ENCODE assay signal across 17 cellular contexts in the genomic region with DNA sequence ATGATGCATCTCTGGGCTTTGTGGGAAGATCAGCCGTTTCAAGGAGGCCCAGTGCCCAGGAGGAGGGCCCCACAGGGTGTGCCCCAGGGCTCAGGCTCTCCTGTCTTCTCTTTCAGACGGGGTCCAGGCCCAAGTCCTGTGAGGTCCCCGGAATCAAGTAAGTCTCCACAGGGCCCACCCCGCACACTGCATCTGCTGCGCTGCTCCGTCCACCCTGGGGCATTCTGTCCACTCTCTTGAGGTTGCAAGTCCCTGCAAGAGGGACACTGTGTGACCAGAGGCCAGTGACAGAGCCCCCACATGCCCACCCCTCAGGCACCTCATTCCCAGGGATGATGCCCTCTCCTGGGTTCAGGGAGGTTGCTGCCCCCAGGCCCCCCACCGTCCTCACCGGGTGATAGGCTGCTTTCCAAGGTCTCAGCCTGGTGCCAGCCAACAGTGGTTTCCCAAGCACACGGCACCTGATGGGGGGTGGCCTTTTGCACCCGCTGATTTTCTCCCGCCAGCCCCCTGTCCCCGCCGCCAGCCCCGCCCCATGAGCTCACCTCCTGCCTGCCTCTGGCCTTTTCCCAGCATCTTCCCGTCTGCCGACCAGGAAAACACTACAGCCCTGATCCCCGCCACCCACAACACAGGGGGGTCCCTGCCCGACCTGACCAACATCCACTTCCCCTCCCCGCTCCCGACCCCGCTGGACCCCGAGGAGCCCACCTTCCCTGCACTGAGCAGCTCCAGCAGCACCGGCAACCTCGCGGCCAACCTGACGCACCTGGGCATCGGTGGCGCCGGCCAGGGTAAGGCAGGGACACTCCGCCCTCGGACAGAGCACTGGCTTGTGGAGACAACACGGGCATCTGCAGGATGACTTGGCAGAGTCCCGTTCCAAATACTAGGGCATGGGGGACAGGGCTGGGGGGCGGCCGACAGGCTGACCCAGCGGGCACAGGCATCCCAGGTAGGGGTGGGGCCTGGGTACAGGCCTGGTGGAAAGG. TPM values are rescaled to one million over a fixed set of nuclear protein-coding genes. Genes with fewer than 3 reads are reported as not detected.
DNase-seq lines count a peak whose midpoint lies in the region; ATAC-seq, FAIRE-seq and TF ChIP-seq lines count a peak whose summit lies in the region.
"Had no signal": no experiment of that assay in that cellular context is flagged by ENCODE, and none has a peak within 500 bp of the region (broad histone marks: within the 10 kb centered on the region; RNA-seq: fewer than 3 reads in every experiment).

No MANE protein-coding gene starts in this region.

- FAIRE-seq in HTR-8/SVneo (lab: Jason Lieb, UNC) = peak; percentile 60
- no peak for FAIRE-seq in H1 (lab: Jason Lieb, UNC)
- FAIRE-seq: GM12878, GM18507 had no signal

- H2BK12ac ChIP-seq in H1 (ENCODE audit: low read depth, low read length) = peak overlapping the region; percentile 39; the same call in 1 of the 2 replicates

- no peak overlapping the region for H3K4me3 Mint-ChIP-seq in stimulated activated memory B cell treated with anti-CD40 and anti-IgM and Interleukin-4, amounts not matched to agents 10 μg/mL and 1 μg/mL and 100 μg/mL, for 72 hours
- H3K4me3 Mint-ChIP-seq: CD4-positive, alpha-beta T cell had no signal

- no peak for TF ChIP-seq RAD21 in H1 (IDR thresholded peaks at IDR 0.05 in 1 of 2, conservative IDR thresholded peaks at IDR 0.05 in 1 of 2; ENCODE audit: low read depth in 2 of 2, low read length in 2 of 2)

- H3K9me3 ChIP-seq in right cardiac atrium (ENCODE audit: control insufficient read depth, low read length) (no peaks in the 10 kb centered on the region), H1 (ENCODE audit: insufficient read depth in 2 of 2, low read depth in 1 of 2, low read length in 1 of 2) (no peaks in the 10 kb centered on the region)

- peaks cover 7% of the 10 kb centered on the region for H3K4me1 Mint-ChIP-seq in stimulated activated memory B cell treated with anti-CD40 and anti-IgM and Interleukin-4, amounts not matched to agents 10 μg/mL and 1 μg/mL and 100 μg/mL, for 72 hours

- H3K23ac ChIP-seq in H1 (ENCODE audit: insufficient read length) = no peak overlapping the region

- H2AFZ ChIP-seq in H1 (ENCODE audit: low read length) = no peak overlapping the region

- H3K27ac ChIP-seq in right cardiac atrium (ENCODE audit: low read length) = no peak overlapping the region
- H3K27ac ChIP-seq in H1 (ENCODE audit: low read depth, low read length) = no peak overlapping the region
- H3K27ac ChIP-seq: HL-60 had no signal

- H3K4me3 ChIP-seq in right cardiac atrium (ENCODE audit: low read length) (no peak overlapping the region), H1 (ENCODE audit: extremely low read depth in 1 of 4, insufficient read depth in 2 of 4, low read depth in 3 of 4, low read length in 4 of 4) (no peak overlapping the region)
- H3K4me3 ChIP-seq: GM12878 had no signal

- no peak for ATAC-seq in right cardiac atrium
- ATAC-seq in left cardiac atrium = no peak
- peak; percentile 32 for ATAC-seq in stimulated activated memory B cell treated with anti-CD40 and anti-IgM and Interleukin-4, amounts not matched to agents 10 μg/mL and 1 μg/mL and 100 μg/mL, for 72 hours
- ATAC-seq: GM12878 had no signal

- DNase-seq in right cardiac atrium = peak in 2 of 3 donors; percentile 18 to 59
- DNase-seq in left cardiac atrium = no peak
- no peak for DNase-seq in HTR-8/SVneo (ENCODE audit: insufficient read length, low spot score)
- DNase-seq in H1 (ENCODE audit: low read depth in 1 of 2, low spot score in 2 of 2) = no peak
- no peak for DNase-seq in NCI-H774 (lab: John Stamatoyannopoulos, UW)
- DNase-seq in COLO668 (lab: John Stamatoyannopoulos, UW; ENCODE audit: unreplicated experiment) = no peak
- no peak for DNase-seq in NCI-H82 treated with DMSO at 0.1 percent for 48 hours (lab: John Stamatoyannopoulos, UW; ENCODE audit: unreplicated experiment)
- DNase-seq: C1 segment of cervical spinal cord; CD4-positive, alpha-beta T cell; DMS79; HCEC 1CT; IMR-90 had no signal

- no peak overlapping the region for H4K91ac ChIP-seq in H1 (replicated peaks; ENCODE audit: insufficient read length, low read length)

- CTCF ChIA-PET in H1 (lab: Charles Lee; ENCODE audit: partially characterized antibody) = interaction anchor here (0.7 to 2.7 kb wide), 5 partner anchors 11 to 96 kb away, joined by 3 to 12 read pairs (median 3); no protein-coding TSS in a partner anchor

- H3K14ac ChIP-seq in H1 (ENCODE audit: insufficient read length) = no peak overlapping the region

- no peaks in the 10 kb centered on the region for H3K79me1 ChIP-seq in H1 (ENCODE audit: low read depth, low read length)

- H3K36me3 ChIP-seq in H1 (ENCODE audit: control insufficient read depth in 2 of 4, insufficient read depth in 4 of 4, low read length in 3 of 4) = no peaks in the 10 kb centered on the region

- H4K5ac ChIP-seq in H1 (ENCODE audit: insufficient read length, low read depth, low read length) = no peak overlapping the region

- H3K27me3 ChIP-seq in right cardiac atrium (ENCODE audit: control insufficient read depth, insufficient read depth) (no peaks in the 10 kb centered on the region), H1 (replicated peaks in 1 of 4; ENCODE audit: control insufficient read depth in 3 of 4, extremely low read depth in 1 of 4, insufficient read depth in 3 of 4, low read length in 3 of 4) (peaks cover 0 to 21% (median 15%) of the 10 kb centered on the region in 4 experiments; a peak in 4 of 7 replicates)

- POLR2A ChIA-PET in H1 (lab: Charles Lee; ENCODE audit: partially characterized antibody) = interaction anchor here (1.1 to 5.5 kb wide), 3 partner anchors 9 to 14 kb away, joined by 3 to 35 read pairs (median 3); no protein-coding TSS in a partner anchor

- H3K79me2 ChIP-seq in H1 (ENCODE audit: control insufficient read depth in 1 of 2, insufficient read depth in 2 of 2, low read length in 2 of 2) = no peaks in the 10 kb centered on the region

- peaks cover 3 to 16% of the 10 kb centered on the region in 2 experiments for H4K20me1 ChIP-seq in H1 (replicated peaks in 1 of 2; ENCODE audit: control insufficient read depth in 1 of 2, insufficient read depth in 2 of 2, low read length in 2 of 2)

- H3K18ac ChIP-seq in H1 (ENCODE audit: extremely low read depth, low read length) = no peak overlapping the region; the same call in 1 of the 2 replicates

- H3K56ac ChIP-seq in H1 (replicated peaks; ENCODE audit: insufficient read length, low read depth, low read length) = no peak overlapping the region

- TF ChIP-seq EP300 in H1 (IDR thresholded peaks at IDR 0.05; ENCODE audit: borderline replicate concordance in 1 of 2, low read depth in 2 of 2, low read length in 2 of 2) = no peak

- no peak overlapping the region for H2AK5ac ChIP-seq in H1 (ENCODE audit: low read depth, low read length)

- no peaks in the 10 kb centered on the region for H3K23me2 ChIP-seq in H1 (ENCODE audit: low read depth, low read length)

- no peaks in the 10 kb centered on the region for H3K9me3 Mint-ChIP-seq in stimulated activated memory B cell treated with anti-CD40 and anti-IgM and Interleukin-4, amounts not matched to agents 10 μg/mL and 1 μg/mL and 100 μg/mL, for 72 hours
- H3K9me3 Mint-ChIP-seq: CD4-positive, alpha-beta T cell had no signal

- no peak overlapping the region for H3K27ac Mint-ChIP-seq in stimulated activated memory B cell treated with anti-CD40 and anti-IgM and Interleukin-4, amounts not matched to agents 10 μg/mL and 1 μg/mL and 100 μg/mL, for 72 hours
- H3K27ac Mint-ChIP-seq: CD4-positive, alpha-beta T cell had no signal

- H3K36me3 Mint-ChIP-seq in stimulated activated memory B cell treated with anti-CD40 and anti-IgM and Interleukin-4, amounts not matched to agents 10 μg/mL and 1 μg/mL and 100 μg/mL, for 72 hours = no peaks in the 10 kb centered on the region

- H2BK5ac ChIP-seq in H1 (ENCODE audit: low read depth, low read length) = no peak overlapping the region

- no peak overlapping the region for H2BK15ac ChIP-seq in H1 (ENCODE audit: low read length)

- no peak for TF ChIP-seq CTCF in H1 (IDR thresholded peaks at IDR 0.05; ENCODE audit: control extremely low read depth in 1 of 3, insufficient read depth in 1 of 3, low read depth in 1 of 3, low read length in 3 of 3)

- H3K27me3 Mint-ChIP-seq in stimulated activated memory B cell treated with anti-CD40 and anti-IgM and Interleukin-4, amounts not matched to agents 10 μg/mL and 1 μg/mL and 100 μg/mL, for 72 hours = no peaks in the 10 kb centered on the region
- H3K27me3 Mint-ChIP-seq: CD4-positive, alpha-beta T cell had no signal

- peak overlapping the region; percentile 79 for H4K8ac ChIP-seq in H1 (ENCODE audit: extremely low read depth, insufficient read depth, low read length)

- H3K4me2 ChIP-seq in H1 (ENCODE audit: insufficient read depth in 1 of 2, low read depth in 2 of 2, low read length in 2 of 2) = no peak overlapping the region

- H2BK120ac ChIP-seq in H1 (replicated peaks; ENCODE audit: low read depth, low read length) = no peak overlapping the region

- H3K4me1 ChIP-seq in right cardiac atrium (ENCODE audit: control insufficient read depth, insufficient read depth, low read length) = no peaks in the 10 kb centered on the region
- H3K4me1 ChIP-seq in H1 (replicated peaks in 1 of 4; ENCODE audit: control insufficient read depth in 3 of 4, insufficient read depth in 4 of 4, low read length in 3 of 4) = peaks cover 0 to 4% (median 1%) of the 10 kb centered on the region in 4 experiments; a peak in 3 of 7 replicates

- H2BK20ac ChIP-seq in H1 (ENCODE audit: low read length) = no peak overlapping the region

- WGBS in right cardiac atrium = 88% methylated on average over 36 of the region's 36 CpGs
- WGBS in H1 (ENCODE audit: extremely low coverage in 1 of 2, insufficient coverage in 1 of 2, insufficient read length in 1 of 2, insufficient replicate concordance in 2 of 2, low coverage in 1 of 2, low lambda C conversion rate in 2 of 2, missing lambda C conversion rate in 1 of 2), 2 experiments = 90% methylated on average over 23 of the region's 36 CpGs; no CpG with 5 or more reads in 1 of the 2 experiments

- H3K4ac ChIP-seq in H1 (replicated peaks; ENCODE audit: insufficient read length, low read depth, low read length) = no peak overlapping the region

- TF ChIP-seq POLR2A in H1 (IDR thresholded peaks at IDR 0.05; ENCODE audit: control extremely low read depth in 1 of 2, low read depth in 2 of 2, low read length in 2 of 2) = no peak

- H3K9ac ChIP-seq in H1 (replicated peaks in 1 of 4; ENCODE audit: extremely low read depth in 1 of 4, low read depth in 3 of 4, low read length in 3 of 4) = no peak overlapping the region

- intact Hi-C loops in right cardiac atrium (cut with DNase I) = loop anchor here in 1 of 4 donors (2.0 kb wide), 1 partner anchor 73 kb away; no protein-coding TSS in a partner anchor
- intact Hi-C loops in left cardiac atrium (cut with DNase I) = no loop called here

RNA-seq across cellular contexts. Expression of a gene that starts 31.4 kb away (rescaled TPM):
- total RNA-seq in right cardiac atrium = 10 to 100 TPM in 1 of 4 donors, 1 to 10 TPM in 3; 1.5 to 13.7 (median 4.7) TPM
- 2.2 TPM for polyA plus RNA-seq in right cardiac atrium
- total RNA-seq in left cardiac atrium = 1 to 10 TPM; 6.5 to 9.8 TPM
- 0.17 and 0.25 TPM in 2 replicates for total RNA-seq in H1 (2021; fragmentation: NEBNext Ultra II Directional; extraction: Animal tissue kit (Norgen Biotek cat#: 25700))
- polyA plus RNA-seq in H1 (2011; rRNA removed) = 0.17 and 0.35 TPM in 2 replicates
- polyA plus RNA-seq in H1 (2011; cell fraction: cytosol; rRNA removed) = 0.37 TPM
- polyA plus RNA-seq in H1 (2011; cell fraction: nucleus; rRNA removed) = 0.91 TPM
- polyA plus RNA-seq in H1 (2012, experiment 1 of 2) = 0.09 to 0.24 TPM (median 0.16 TPM) in 3 of 4 replicates, not detected in the other
- polyA plus RNA-seq in H1 (2012, experiment 2 of 2) = 0.09 TPM
- 0.16 TPM for polyA plus RNA-seq in H1 (2013, experiment 1 of 2)
- polyA plus RNA-seq in H1 (2013, experiment 2 of 2) = 0.15 TPM
- polyA minus RNA-seq in H1 (2011; rRNA and poly(A)+ RNA removed) = 0.19 and 0.29 TPM in 2 replicates
- not detected for polyA minus RNA-seq in H1 (2011; cell fraction: cytosol; rRNA and poly(A)+ RNA removed)
- polyA minus RNA-seq in H1 (2011; cell fraction: nucleus; rRNA and poly(A)+ RNA removed) = not detected
- total RNA-seq: A673; CD4-positive, alpha-beta T cell; GM12878 had no signal

Comparison
In these comparisons a context has a peak if more than half of its experiments do, and no peak if none do; other contexts are left out.
1. DNase-seq: peak in right cardiac atrium (2 of 3); none in left cardiac atrium (single experiment), HTR-8/SVneo (single experiment), H1 (0 of 2), NCI-H774 (single experiment), COLO668 (single experiment) and NCI-H82 treated with DMSO at 0.1 percent for 48 hours (single experiment).